ENCODE assay signal across 10 cellular contexts in genomic region chr13:80399340-80400163, GRCh38. TPM values are rescaled to one million over a fixed set of nuclear protein-coding genes. Genes with fewer than 3 reads are reported as not detected.
DNase-seq lines count a peak whose midpoint lies in the region; ATAC-seq and TF ChIP-seq lines count a peak whose summit lies in the region.
"Had no signal": no experiment of that assay in that cellular context is flagged by ENCODE, and none has a peak within 500 bp of the region (broad histone marks: within the 10 kb centered on the region; RNA-seq: fewer than 3 reads in every experiment).

No MANE protein-coding gene starts in this region.

- H3K9me3 ChIP-seq in CD4-positive, alpha-beta T cell (ENCODE audit: control insufficient read depth, low read length): no peaks in the 10 kb centered on the region

- POLR2A ChIA-PET in CD4-positive, alpha-beta T cell (lab: Charles Lee): no interaction called here

- CTCF ChIA-PET in CD4-positive, alpha-beta T cell (lab: Charles Lee): no interaction called here

- H3K36me3 Mint-ChIP-seq in CD4-positive, alpha-beta T cell (ENCODE audit: low read depth): no peaks in the 10 kb centered on the region

- H3K27me3 ChIP-seq in CD4-positive, alpha-beta T cell (ENCODE audit: control insufficient read depth, insufficient read depth, low read length): no peaks in the 10 kb centered on the region

- peaks cover 45% of the 10 kb centered on the region for H3K4me1 Mint-ChIP-seq in CD4-positive, alpha-beta T cell (ENCODE audit: low read depth)
- H3K4me1 Mint-ChIP-seq: nephron had no signal

- no peaks in the 10 kb centered on the region for H3K27me3 Mint-ChIP-seq in CD4-positive, alpha-beta T cell

- peaks cover 7% of the 10 kb centered on the region for H3K9me3 Mint-ChIP-seq in CD4-positive, alpha-beta T cell

- DNase-seq in CD4-positive, alpha-beta T cell: no peak
- DNase-seq in NCI-H345 treated with DMSO at 0.1 percent for 48 hours (lab: John Stamatoyannopoulos, UW; ENCODE audit: unreplicated experiment) (peak; percentile 5), posterior cingulate gyrus (no peak), NCI-H526 treated with DMSO at 0.1 percent for 48 hours (lab: John Stamatoyannopoulos, UW) (no peak)
- DNase-seq: T1000 had no signal

- no peak for TF ChIP-seq CTCF in CD4-positive, alpha-beta T cell (IDR thresholded peaks at IDR 0.05)

- no peak overlapping the region for H3K27ac Mint-ChIP-seq in CD4-positive, alpha-beta T cell
- H3K27ac Mint-ChIP-seq: nephron had no signal

- no peak for ATAC-seq in CD4-positive, alpha-beta T cell (ENCODE audit: poor library complexity)
- ATAC-seq in GM19397 (IDR thresholded peaks at IDR 0.05; ENCODE audit: unreplicated experiment): peak; percentile 59
- ATAC-seq in esophagus mucosa: peak; percentile 29
- ATAC-seq in GM19452 (IDR thresholded peaks at IDR 0.05; ENCODE audit: unreplicated experiment): no peak
- no peak for ATAC-seq in GM19023 (IDR thresholded peaks at IDR 0.05; ENCODE audit: unreplicated experiment)

- no peak overlapping the region for H3K27ac ChIP-seq in CD4-positive, alpha-beta T cell (ENCODE audit: low read depth, low read length)

- intact Hi-C loops in CD4-positive, alpha-beta T cell (cut with DNase I, micrococcal nuclease): no loop called here
- intact Hi-C loops in posterior cingulate gyrus (cut with DNase I): no loop called here

- H3K4me3 Mint-ChIP-seq in CD4-positive, alpha-beta T cell: peak overlapping the region; percentile 53
- H3K4me3 Mint-ChIP-seq: nephron had no signal

RNA-seq across cellular contexts. Expression of gene SPRY2, which starts 58.6 kb away (rescaled TPM):
- total RNA-seq in CD4-positive, alpha-beta T cell: under 1 TPM; 0.33 to 0.45 TPM
- 11.8 TPM for total RNA-seq in esophagus mucosa

Comparison
In these comparisons a context has a peak if more than half of its experiments do, and no peak if none do; other contexts are left out.
1. ATAC-seq: peak in GM19397 (single experiment) and esophagus mucosa (single experiment); none in CD4-positive, alpha-beta T cell (single experiment), GM19452 (single experiment) and GM19023 (single experiment).